10 cellular contexts compared by ENCODE assay signal in genomic region chr13:88507909-88508308, GRCh38.
"Had no signal": no experiment of that assay in that cellular context is flagged by ENCODE, and none has a peak within 500 bp of the region (broad histone marks: within the 10 kb centered on the region; RNA-seq: fewer than 3 reads in every experiment).

No MANE protein-coding gene starts in this region.

- H3K9ac ChIP-seq: KMS-11 had no signal

- H3K4me1 Mint-ChIP-seq: IgD-negative memory B cell had no signal

- H3K36me3 Mint-ChIP-seq: IgD-negative memory B cell had no signal

- FAIRE-seq: HepG2, HTR-8/SVneo, K562 had no signal

- H3K27ac ChIP-seq: HL-60, KMS-11 had no signal

- DNase-seq: IMR-90, Karpas-422, KBM-7, KG1 had no signal

- H3K27me3 Mint-ChIP-seq: IgD-negative memory B cell had no signal

- H3K4me3 Mint-ChIP-seq: IgD-negative memory B cell had no signal

- ATAC-seq: HepG2, K562 had no signal

- H3K4me2 ChIP-seq: KMS-11 had no signal

- H3K4me3 ChIP-seq: K562 had no signal
